8 cellular contexts compared by ENCODE assay signal in the genomic region with DNA sequence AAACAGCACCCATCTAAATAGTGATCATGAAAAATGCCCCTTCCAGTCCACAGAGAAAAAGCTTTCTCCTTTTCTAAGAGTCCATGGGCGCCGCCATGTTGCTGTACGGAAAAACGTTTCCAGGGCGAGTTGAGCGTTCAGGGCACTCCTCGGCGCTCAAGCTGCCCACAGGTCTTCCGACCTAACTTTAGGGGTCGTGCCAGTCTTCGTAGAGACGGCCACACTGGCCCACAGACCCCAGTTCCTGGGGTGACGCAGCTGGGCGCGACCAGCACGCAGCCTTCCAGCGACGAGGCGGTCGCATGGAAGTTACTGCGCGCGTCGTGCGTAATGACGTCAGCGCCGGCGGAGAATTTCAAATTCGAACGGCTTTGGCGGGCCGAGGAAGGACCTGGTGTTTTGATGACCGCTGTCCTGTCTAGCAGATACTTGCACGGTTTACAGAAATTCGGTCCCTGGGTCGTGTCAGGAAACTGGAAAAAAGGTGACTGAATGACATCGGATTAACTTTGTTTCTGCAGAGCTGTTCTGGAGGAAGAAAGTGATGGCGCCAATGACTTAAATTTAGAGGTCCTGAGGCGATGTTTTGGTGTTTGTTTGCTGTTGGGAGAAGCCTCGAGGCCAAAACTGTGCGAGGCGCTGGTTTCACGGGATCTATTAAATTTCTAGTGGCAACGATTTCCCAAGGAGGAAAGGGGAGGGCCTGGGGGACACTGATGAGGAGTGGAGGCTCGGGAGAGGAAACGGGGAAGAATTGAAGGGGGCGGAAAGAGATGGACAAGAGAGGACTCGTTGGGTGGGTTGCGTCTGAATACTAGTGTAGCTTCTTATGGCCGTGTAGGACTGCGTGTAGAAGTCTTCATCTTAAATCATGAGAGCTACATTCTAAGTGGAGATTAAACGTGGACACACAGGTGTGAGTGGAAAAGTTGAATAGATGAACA.
DNase-seq lines count a peak whose midpoint lies in the region; ATAC-seq and TF ChIP-seq lines count a peak whose summit lies in the region.

A gene with protein sequence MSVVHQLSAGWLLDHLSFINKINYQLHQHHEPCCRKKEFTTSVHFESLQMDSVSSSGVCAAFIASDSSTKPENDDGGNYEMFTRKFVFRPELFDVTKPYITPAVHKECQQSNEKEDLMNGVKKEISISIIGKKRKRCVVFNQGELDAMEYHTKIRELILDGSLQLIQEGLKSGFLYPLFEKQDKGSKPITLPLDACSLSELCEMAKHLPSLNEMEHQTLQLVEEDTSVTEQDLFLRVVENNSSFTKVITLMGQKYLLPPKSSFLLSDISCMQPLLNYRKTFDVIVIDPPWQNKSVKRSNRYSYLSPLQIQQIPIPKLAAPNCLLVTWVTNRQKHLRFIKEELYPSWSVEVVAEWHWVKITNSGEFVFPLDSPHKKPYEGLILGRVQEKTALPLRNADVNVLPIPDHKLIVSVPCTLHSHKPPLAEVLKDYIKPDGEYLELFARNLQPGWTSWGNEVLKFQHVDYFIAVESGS (minus strand): TSS at position 306 of the 944 bp plus-strand sequence. CDS start 4,289 bp downstream, outside the sequence.
NDC80 (plus strand) TSS at position 358 of the 944 bp plus-strand sequence. CDS start 1,429 bp downstream, outside the sequence.

- no peak for TF ChIP-seq CTCF in choroid plexus epithelial cell (conservative IDR thresholded peaks at IDR 0.05; ENCODE audit: low read depth, low read length)

- peak within 1 kb of the TSS; percentile 68 for H3K4me3 ChIP-seq in choroid plexus epithelial cell (ENCODE audit: low read depth, low read length)

- H3K27ac ChIP-seq in layer of hippocampus (ENCODE audit: low read depth, low read length) = peak within 1 kb of the TSS; percentile 99

- H3K27me3 ChIP-seq in layer of hippocampus (ENCODE audit: control insufficient read depth, insufficient read depth, low read length) = no peaks in the 10 kb centered on the region

- ATAC-seq in GM19025 (IDR thresholded peaks at IDR 0.05; ENCODE audit: low read depth, unreplicated experiment) = peak; percentile 80
- ATAC-seq in HG03280 (IDR thresholded peaks at IDR 0.05; ENCODE audit: unreplicated experiment) = peak; percentile 79

- DNase-seq in Ammon's horn (ENCODE audit: low spot score) = peak; percentile 89
- peak; percentile 74 for DNase-seq in NCI-H510A treated with DMSO at 0.1 percent for 48 hours (lab: John Stamatoyannopoulos, UW)
- DNase-seq in activated CD4-positive, alpha-beta T cell treated with anti-CD3 and anti-CD28 coated beads for 4 hours = peak; percentile 79 to 82
- DNase-seq in choroid plexus epithelial cell (ENCODE audit: low read depth) = peak; percentile 91
- DNase-seq in stimulated activated CD4-positive, alpha-beta T cell treated with anti-CD3 and anti-CD28 coated beads, Interleukin-1b, Interleukin-23, amount 100 ng/mL, for 24 hours (ENCODE audit: low read depth in 4 of 4, low spot score in 1 of 4) = peak; percentile 58 to 73 (median 69)

Comparison
In these comparisons a context has a peak if more than half of its experiments do, and no peak if none do; other contexts are left out.
1. Peak in every context shown above with its lines: DNase-seq, ATAC-seq, H3K4me3 ChIP-seq and H3K27ac ChIP-seq.